Comparison of ENCODE assay signal across 1 cellular context in the genomic region with DNA sequence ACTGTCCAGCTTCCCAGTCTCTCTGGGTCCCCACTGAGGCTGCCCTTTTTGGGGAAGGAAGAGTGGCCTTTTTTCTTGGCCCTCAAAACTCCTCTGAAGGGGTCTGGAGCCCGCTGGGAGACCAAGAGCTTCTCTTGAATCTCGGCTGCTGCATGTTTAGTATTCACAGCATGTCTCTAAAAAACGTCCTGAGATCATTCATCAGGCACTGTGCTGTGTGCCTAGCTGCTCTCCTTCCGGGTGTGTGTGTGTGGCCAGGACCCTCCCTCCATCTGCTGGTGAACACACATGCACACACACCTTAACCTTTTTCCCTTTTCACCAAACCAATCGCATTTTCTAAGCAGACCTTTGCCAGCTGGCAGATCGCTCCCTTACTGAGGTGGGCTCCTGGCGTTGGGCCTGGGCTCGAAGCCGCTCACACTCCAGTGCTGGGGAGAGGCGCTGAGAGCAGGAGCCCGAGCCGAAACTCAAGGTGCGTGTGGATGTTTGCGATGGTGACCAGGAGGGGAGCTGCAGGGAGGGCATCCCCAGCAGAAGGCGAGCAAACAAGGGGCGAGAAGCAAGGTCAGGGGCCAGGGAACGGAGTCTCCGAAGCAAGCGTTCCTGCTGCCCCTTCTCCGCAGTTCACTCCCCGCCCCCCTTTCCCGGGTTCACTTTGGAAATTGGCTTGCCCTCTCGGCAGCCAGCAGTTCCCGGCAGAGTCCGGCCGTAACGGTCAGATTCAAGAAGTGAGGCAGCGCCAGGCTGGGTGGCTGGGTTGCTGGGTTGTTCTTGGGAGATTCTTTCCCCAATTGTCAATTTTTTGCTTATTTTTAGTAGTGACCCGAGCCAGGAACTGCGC.
TF ChIP-seq lines count a peak whose summit lies in the region.

No MANE protein-coding gene starts in this region.

TF ChIP-seq in HepG2, 621 proteins besides CTCF, POLR2A, EP300 and RAD21:
- TF ChIP-seq ZSCAN20 (CRISPR knock-in tag; IDR thresholded peaks at IDR 0.05; ENCODE audit: borderline replicate concordance): no peak
- TF ChIP-seq, protein P1, sequence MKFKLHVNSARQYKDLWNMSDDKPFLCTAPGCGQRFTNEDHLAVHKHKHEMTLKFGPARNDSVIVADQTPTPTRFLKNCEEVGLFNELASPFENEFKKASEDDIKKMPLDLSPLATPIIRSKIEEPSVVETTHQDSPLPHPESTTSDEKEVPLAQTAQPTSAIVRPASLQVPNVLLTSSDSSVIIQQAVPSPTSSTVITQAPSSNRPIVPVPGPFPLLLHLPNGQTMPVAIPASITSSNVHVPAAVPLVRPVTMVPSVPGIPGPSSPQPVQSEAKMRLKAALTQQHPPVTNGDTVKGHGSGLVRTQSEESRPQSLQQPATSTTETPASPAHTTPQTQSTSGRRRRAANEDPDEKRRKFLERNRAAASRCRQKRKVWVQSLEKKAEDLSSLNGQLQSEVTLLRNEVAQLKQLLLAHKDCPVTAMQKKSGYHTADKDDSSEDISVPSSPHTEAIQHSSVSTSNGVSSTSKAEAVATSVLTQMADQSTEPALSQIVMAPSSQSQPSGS (CRISPR knock-in tag; IDR thresholded peaks at IDR 0.05): no peak
- no peak for TF ChIP-seq ZNF496 (CRISPR knock-in tag; IDR thresholded peaks at IDR 0.05; ENCODE audit: insufficient replicate concordance)
- TF ChIP-seq, protein P2, sequence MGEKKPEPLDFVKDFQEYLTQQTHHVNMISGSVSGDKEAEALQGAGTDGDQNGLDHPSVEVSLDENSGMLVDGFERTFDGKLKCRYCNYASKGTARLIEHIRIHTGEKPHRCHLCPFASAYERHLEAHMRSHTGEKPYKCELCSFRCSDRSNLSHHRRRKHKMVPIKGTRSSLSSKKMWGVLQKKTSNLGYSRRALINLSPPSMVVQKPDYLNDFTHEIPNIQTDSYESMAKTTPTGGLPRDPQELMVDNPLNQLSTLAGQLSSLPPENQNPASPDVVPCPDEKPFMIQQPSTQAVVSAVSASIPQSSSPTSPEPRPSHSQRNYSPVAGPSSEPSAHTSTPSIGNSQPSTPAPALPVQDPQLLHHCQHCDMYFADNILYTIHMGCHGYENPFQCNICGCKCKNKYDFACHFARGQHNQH (CRISPR knock-in tag; IDR thresholded peaks at IDR 0.05): no peak
- no peak for TF ChIP-seq CBX2 (IDR thresholded peaks at IDR 0.05; ENCODE audit: low read depth, low read length)
- no peak for TF ChIP-seq CBX2 (CRISPR knock-in tag; IDR thresholded peaks at IDR 0.05; ENCODE audit: low read depth)
- TF ChIP-seq FOXM1 (CRISPR knock-in tag; IDR thresholded peaks at IDR 0.05): no peak
- TF ChIP-seq ZNF550 (CRISPR knock-in tag; IDR thresholded peaks at IDR 0.05; ENCODE audit: borderline replicate concordance): no peak
- no peak for TF ChIP-seq POGZ (CRISPR knock-in tag; IDR thresholded peaks at IDR 0.05)
- TF ChIP-seq FOXA1 (IDR thresholded peaks at IDR 0.05): no peak
- no peak for TF ChIP-seq FOXA1 (CRISPR knock-in tag; IDR thresholded peaks at IDR 0.05)
- no peak for TF ChIP-seq RBM22 (optimal IDR thresholded peaks at IDR 0.05; ENCODE audit: low read length)
- TF ChIP-seq KLF12 (CRISPR knock-in tag; IDR thresholded peaks at IDR 0.05; ENCODE audit: borderline replicate concordance): no peak
- TF ChIP-seq, protein P3, sequence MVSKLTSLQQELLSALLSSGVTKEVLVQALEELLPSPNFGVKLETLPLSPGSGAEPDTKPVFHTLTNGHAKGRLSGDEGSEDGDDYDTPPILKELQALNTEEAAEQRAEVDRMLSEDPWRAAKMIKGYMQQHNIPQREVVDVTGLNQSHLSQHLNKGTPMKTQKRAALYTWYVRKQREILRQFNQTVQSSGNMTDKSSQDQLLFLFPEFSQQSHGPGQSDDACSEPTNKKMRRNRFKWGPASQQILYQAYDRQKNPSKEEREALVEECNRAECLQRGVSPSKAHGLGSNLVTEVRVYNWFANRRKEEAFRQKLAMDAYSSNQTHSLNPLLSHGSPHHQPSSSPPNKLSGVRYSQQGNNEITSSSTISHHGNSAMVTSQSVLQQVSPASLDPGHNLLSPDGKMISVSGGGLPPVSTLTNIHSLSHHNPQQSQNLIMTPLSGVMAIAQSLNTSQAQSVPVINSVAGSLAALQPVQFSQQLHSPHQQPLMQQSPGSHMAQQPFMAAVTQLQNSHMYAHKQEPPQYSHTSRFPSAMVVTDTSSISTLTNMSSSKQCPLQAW (CRISPR knock-in tag; IDR thresholded peaks at IDR 0.05): no peak
- TF ChIP-seq JUN (CRISPR knock-in tag; IDR thresholded peaks at IDR 0.05): no peak
- TF ChIP-seq, protein P4, sequence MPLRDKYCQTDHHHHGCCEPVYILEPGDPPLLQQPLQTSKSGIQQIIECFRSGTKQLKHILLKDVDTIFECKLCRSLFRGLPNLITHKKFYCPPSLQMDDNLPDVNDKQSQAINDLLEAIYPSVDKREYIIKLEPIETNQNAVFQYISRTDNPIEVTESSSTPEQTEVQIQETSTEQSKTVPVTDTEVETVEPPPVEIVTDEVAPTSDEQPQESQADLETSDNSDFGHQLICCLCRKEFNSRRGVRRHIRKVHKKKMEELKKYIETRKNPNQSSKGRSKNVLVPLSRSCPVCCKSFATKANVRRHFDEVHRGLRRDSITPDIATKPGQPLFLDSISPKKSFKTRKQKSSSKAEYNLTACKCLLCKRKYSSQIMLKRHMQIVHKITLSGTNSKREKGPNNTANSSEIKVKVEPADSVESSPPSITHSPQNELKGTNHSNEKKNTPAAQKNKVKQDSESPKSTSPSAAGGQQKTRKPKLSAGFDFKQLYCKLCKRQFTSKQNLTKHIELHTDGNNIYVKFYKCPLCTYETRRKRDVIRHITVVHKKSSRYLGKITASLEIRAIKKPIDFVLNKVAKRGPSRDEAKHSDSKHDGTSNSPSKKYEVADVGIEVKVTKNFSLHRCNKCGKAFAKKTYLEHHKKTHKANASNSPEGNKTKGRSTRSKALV (CRISPR knock-in tag; IDR thresholded peaks at IDR 0.05): no peak
